In genomic region chr2:29017716-29018275, GRCh38 we compare ENCODE assay signal across 31 cellular contexts. TPM values are rescaled to one million over a fixed set of nuclear protein-coding genes. Genes with fewer than 3 reads are reported as not detected.
DNase-seq lines count a peak whose midpoint lies in the region; TF ChIP-seq lines count a peak whose summit lies in the region.
"Had no signal": no experiment of that assay in that cellular context is flagged by ENCODE, and none has a peak within 500 bp of the region (broad histone marks: within the 10 kb centered on the region; RNA-seq: fewer than 3 reads in every experiment).

No MANE protein-coding gene starts in this region.

- H3K4me1 ChIP-seq in CD4-positive, alpha-beta memory T cell (ENCODE audit: insufficient read depth, low read length), result peaks cover 49% of the 10 kb centered on the region
- peaks cover 44% of the 10 kb centered on the region for H3K4me1 ChIP-seq in effector memory CD4-positive, alpha-beta T cell (ENCODE audit: control insufficient read depth, insufficient read depth, low read length, poor library complexity, severe bottlenecking)
- peaks cover 69 to 74% of the 10 kb centered on the region in 2 experiments for H3K4me1 ChIP-seq in neutrophil (ENCODE audit: control insufficient read depth in 1 of 2, insufficient read depth in 1 of 2, low read depth in 1 of 2, low read length in 1 of 2)
- H3K4me1 ChIP-seq: A549, Caco-2 had no signal

- no peak overlapping the region for H3K27ac ChIP-seq in CD4-positive, alpha-beta memory T cell (ENCODE audit: low read depth, low read length)
- peak overlapping the region; percentile 83 for H3K27ac ChIP-seq in effector memory CD4-positive, alpha-beta T cell (ENCODE audit: insufficient read depth, low read length, poor library complexity, severe bottlenecking)
- H3K27ac ChIP-seq in neutrophil, result peak overlapping the region; percentile 68
- H3K27ac ChIP-seq: A549, epithelial cell of prostate, tibial artery had no signal

- H3K4me1 Mint-ChIP-seq in activated T-cell treated with anti-CD3 and anti-CD28 coated beads, Interleukin-2, amount 50 U/mL, for 24 hours (ENCODE audit: low read depth), result peaks cover 59% of the 10 kb centered on the region
- peaks cover 45 to 59% (median 53%) of the 10 kb centered on the region in 4 donors for H3K4me1 Mint-ChIP-seq in CD4-positive, alpha-beta memory T cell

- no peaks in the 10 kb centered on the region for H3K36me3 Mint-ChIP-seq in activated T-cell treated with anti-CD3 and anti-CD28 coated beads, Interleukin-2, amount 50 U/mL, for 24 hours (ENCODE audit: low read depth)
- H3K36me3 Mint-ChIP-seq in CD4-positive, alpha-beta memory T cell, result no peaks in the 10 kb centered on the region

- no peaks in the 10 kb centered on the region for H3K36me3 ChIP-seq in CD4-positive, alpha-beta memory T cell (ENCODE audit: insufficient read depth, low read length)
- no peaks in the 10 kb centered on the region for H3K36me3 ChIP-seq in effector memory CD4-positive, alpha-beta T cell (ENCODE audit: control insufficient read depth, insufficient read depth, low read length)
- H3K36me3 ChIP-seq in neutrophil, result no peaks in the 10 kb centered on the region
- H3K36me3 ChIP-seq: left lung, tibial artery had no signal

- H3K27ac Mint-ChIP-seq in activated T-cell treated with anti-CD3 and anti-CD28 coated beads, Interleukin-2, amount 50 U/mL, for 24 hours, result peak overlapping the region; percentile 88
- peak overlapping the region in 6 of 7 donors; percentile 47 to 93 (median 66) for H3K27ac Mint-ChIP-seq in CD4-positive, alpha-beta memory T cell
- H3K27ac Mint-ChIP-seq: T-helper 2 cell treated with Interferon-gamma antibody and Interleukin-4, amounts not matched to agents 5 μg/mL and 100 μg/mL, for 36 hours had no signal

- POLR2A ChIA-PET in CD4-positive, alpha-beta memory T cell (lab: Charles Lee; ENCODE audit: partially characterized antibody), result interaction anchor here (0.9 to 9.1 kb wide), 3 partner anchors 17 to 99 kb away, joined by 3 to 209 read pairs (median 164); partner anchors contain the start of gene CLIP4

- no peak for TF ChIP-seq CTCF in neutrophil (IDR thresholded peaks at IDR 0.05)
- TF ChIP-seq CTCF in lower leg skin (IDR thresholded peaks at IDR 0.05), result no peak

- intact Hi-C loops in CD4-positive, alpha-beta memory T cell (cut with micrococcal nuclease), result loop anchor here (10.0 kb wide), 3 partner anchors 123 to 1127 kb away; partner anchors contain the start of genes SPDYA, WDR43 and YPEL5
- intact Hi-C loops in lower leg skin (cut with DNase I; ENCODE audit: low total_unique reads), result no loop called here

- no peaks in the 10 kb centered on the region for H3K27me3 ChIP-seq in CD4-positive, alpha-beta memory T cell (ENCODE audit: insufficient read depth, low read length)
- H3K27me3 ChIP-seq in effector memory CD4-positive, alpha-beta T cell (replicated peaks; ENCODE audit: control insufficient read depth, insufficient read depth, low read length, poor library complexity, severe bottlenecking), result no peaks in the 10 kb centered on the region
- no peaks in the 10 kb centered on the region for H3K27me3 ChIP-seq in neutrophil
- H3K27me3 ChIP-seq: left lung, tibial artery had no signal

- CTCF ChIA-PET in CD4-positive, alpha-beta memory T cell (lab: Charles Lee; ENCODE audit: partially characterized antibody), result interaction anchor here (0.6 to 8.3 kb wide), 4 partner anchors 9 to 1739 kb away, joined by 3 to 76 read pairs (median 26); no protein-coding TSS in a partner anchor

- H3K4me3 Mint-ChIP-seq in activated T-cell treated with anti-CD3 and anti-CD28 coated beads, Interleukin-2, amount 50 U/mL, for 24 hours, result no peak overlapping the region
- H3K4me3 Mint-ChIP-seq in CD4-positive, alpha-beta memory T cell, result peak overlapping the region in 1 of 8 donors; percentile 21
- H3K4me3 Mint-ChIP-seq: activated naive CD4-positive, alpha-beta T cell treated with anti-CD3 and anti-CD28 coated beads, Interleukin-2, amount 10 ng/mL, durations not matched to agents 7 days and 5 days; T-helper 2 cell treated with Interferon-gamma antibody and Interleukin-4, amounts not matched to agents 5 μg/mL and 100 μg/mL, for 36 hours had no signal

- 84 to 87% methylated on average over 15 to 16 of the region's 16 CpGs for WGBS in lower leg skin, 2 donors

- no peak for TF ChIP-seq POLR2A in lower leg skin (IDR thresholded peaks at IDR 0.05)

- H3K4me3 ChIP-seq in CD4-positive, alpha-beta memory T cell (ENCODE audit: low read length in 2 of 2), result no peak overlapping the region
- no peak overlapping the region for H3K4me3 ChIP-seq in effector memory CD4-positive, alpha-beta T cell (ENCODE audit: insufficient read depth, low read depth, low read length, poor library complexity, severe bottlenecking)
- H3K4me3 ChIP-seq in neutrophil (ENCODE audit: low read depth in 1 of 2, low read length in 1 of 2), result no peak overlapping the region
- no peak overlapping the region for H3K4me3 ChIP-seq in lower leg skin (ENCODE audit: low read depth, poor library complexity, severe bottlenecking)
- H3K4me3 ChIP-seq: A549, left lung, tibial artery had no signal

- DNase-seq in activated T-cell treated with anti-CD3 and anti-CD28 coated beads, Interleukin-2, amount 50 U/mL, for 24 hours, result no peak
- DNase-seq in activated T-cell treated with anti-CD3 and anti-CD28 coated beads, Interleukin-2, amount 50 U/mL, for 1 hour, result no peak
- DNase-seq in CD4-positive, alpha-beta memory T cell, result no peak
- DNase-seq in effector memory CD4-positive, alpha-beta T cell, result no peak
- DNase-seq in lower leg skin (ENCODE audit: low spot score in 2 of 2) (no peak), pons (ENCODE audit: low spot score) (no peak)
- DNase-seq in activated CD4-positive, CD25-positive, alpha-beta regulatory T cell (lab: John Stamatoyannopoulos, UW), result no peak
- DNase-seq: activated naive CD4-positive, alpha-beta T cell treated with anti-CD3 and anti-CD28 coated beads, Interleukin-2, amount 10 ng/mL, durations not matched to agents 7 days and 5 days; activated T-cell treated with anti-CD3 and anti-CD28 coated beads, Interleukin-2, amount 50 U/mL, for 48 hours; aorta; Caco-2; effector CD4-positive, alpha-beta T cell; HCEC 1CT; Kasumi-1; left lung; NCI-H1436; NCI-H2081; NCI-H226; NCI-H69; nucleus accumbens; SHP77 treated with DMSO at 0.1 percent for 48 hours; stimulated activated CD4-positive, alpha-beta T cell treated with anti-CD3 and anti-CD28 coated beads, Interleukin-4, amount 100 ng/mL, for 24 hours; tibial artery had no signal

- H3K9me3 ChIP-seq in CD4-positive, alpha-beta memory T cell (ENCODE audit: control insufficient read depth in 1 of 2, low read length in 2 of 2), result no peaks in the 10 kb centered on the region
- no peaks in the 10 kb centered on the region for H3K9me3 ChIP-seq in effector memory CD4-positive, alpha-beta T cell (ENCODE audit: control insufficient read depth, low read length)
- no peaks in the 10 kb centered on the region for H3K9me3 ChIP-seq in neutrophil
- H3K9me3 ChIP-seq: A549, Caco-2, left lung, tibial artery had no signal

- H3K9me3 Mint-ChIP-seq in activated T-cell treated with anti-CD3 and anti-CD28 coated beads, Interleukin-2, amount 50 U/mL, for 24 hours, result no peaks in the 10 kb centered on the region
- peaks cover 0 to 3% (median 0%) of the 10 kb centered on the region in 8 donors for H3K9me3 Mint-ChIP-seq in CD4-positive, alpha-beta memory T cell
- H3K9me3 Mint-ChIP-seq: activated naive CD4-positive, alpha-beta T cell treated with anti-CD3 and anti-CD28 coated beads, Interleukin-2, amount 10 ng/mL, durations not matched to agents 7 days and 5 days; T-helper 2 cell treated with Interferon-gamma antibody and Interleukin-4, amounts not matched to agents 5 μg/mL and 100 μg/mL, for 36 hours had no signal

- no peaks in the 10 kb centered on the region for H3K27me3 Mint-ChIP-seq in activated T-cell treated with anti-CD3 and anti-CD28 coated beads, Interleukin-2, amount 50 U/mL, for 24 hours
- H3K27me3 Mint-ChIP-seq in CD4-positive, alpha-beta memory T cell, result no peaks in the 10 kb centered on the region
- H3K27me3 Mint-ChIP-seq: activated naive CD4-positive, alpha-beta T cell treated with anti-CD3 and anti-CD28 coated beads, Interleukin-2, amount 10 ng/mL, durations not matched to agents 7 days and 5 days had no signal

RNA-seq across cellular contexts. Expression of gene TOGARAM2, which starts 36.7 kb away (rescaled TPM):
- total RNA-seq in CD4-positive, alpha-beta memory T cell, result 1 to 10 TPM; 1.8 to 2.7 TPM
- 1 to 10 TPM in 1 of 2 donors, under 1 TPM in 1; 0.46 to 1.6 TPM for polyA plus RNA-seq in CD4-positive, alpha-beta memory T cell
- 1 to 10 TPM in 3 of 4 donors, under 1 TPM in 1; 0.17 to 5.1 (median 1.7) TPM for total RNA-seq in lower leg skin
- total RNA-seq: bronchial epithelial cell, glomerular endothelial cell, pulmonary artery endothelial cell had no signal

RNA-seq across cellular contexts. Expression of gene PCARE, which starts 56.5 kb away (rescaled TPM):
- total RNA-seq in CD4-positive, alpha-beta memory T cell, result not detected
- polyA plus RNA-seq in CD4-positive, alpha-beta memory T cell, result not detected
- total RNA-seq in lower leg skin, result under 1 TPM in 2 of 4 donors, not detected in 2; 0.02 to 0.13 TPM
- total RNA-seq: aorta, bronchial epithelial cell, Caco-2, G401, glomerular endothelial cell, pulmonary artery endothelial cell had no signal
- polyA plus RNA-seq: A549 had no signal
